In the genomic region with DNA sequence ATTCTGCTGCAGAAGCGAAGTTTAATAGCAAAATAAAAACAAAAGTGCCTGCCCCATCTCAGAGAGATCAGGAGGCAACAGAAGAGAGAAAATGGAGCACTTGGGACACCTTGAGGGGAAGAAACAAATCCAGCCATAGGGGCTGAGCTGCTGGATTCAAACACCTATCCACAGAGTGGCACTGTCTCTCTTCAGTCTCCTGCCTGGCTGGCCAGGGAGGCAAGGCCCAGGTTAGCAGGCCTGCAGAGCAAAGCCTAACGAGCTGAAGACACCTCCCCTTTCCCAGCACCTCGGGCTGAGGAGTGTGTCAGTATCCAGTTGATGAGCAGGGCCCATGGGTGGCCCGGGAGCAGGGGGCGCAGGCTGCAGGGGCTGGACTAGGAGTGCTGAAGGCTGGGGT, we compare ENCODE assay signal across 1 cellular context.
TF ChIP-seq lines count a peak whose summit lies in the region.

No MANE protein-coding gene starts in this region.

TF ChIP-seq in Ishikawa, 13 proteins besides CTCF, POLR2A, EP300 and RAD21 (continued from another document):
- TF ChIP-seq, protein P1, sequence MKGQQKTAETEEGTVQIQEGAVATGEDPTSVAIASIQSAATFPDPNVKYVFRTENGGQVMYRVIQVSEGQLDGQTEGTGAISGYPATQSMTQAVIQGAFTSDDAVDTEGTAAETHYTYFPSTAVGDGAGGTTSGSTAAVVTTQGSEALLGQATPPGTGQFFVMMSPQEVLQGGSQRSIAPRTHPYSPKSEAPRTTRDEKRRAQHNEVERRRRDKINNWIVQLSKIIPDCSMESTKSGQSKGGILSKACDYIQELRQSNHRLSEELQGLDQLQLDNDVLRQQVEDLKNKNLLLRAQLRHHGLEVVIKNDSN (IDR thresholded peaks at IDR 0.05) = no peak
- TF ChIP-seq TEAD4 (IDR thresholded peaks at IDR 0.05) = no peak
- no peak for TF ChIP-seq NFIC (IDR thresholded peaks at IDR 0.05)
- no peak for TF ChIP-seq TCF12 (IDR thresholded peaks at IDR 0.05; ENCODE audit: low read depth)
